1 cellular context compared by ENCODE assay signal in genomic region chr11:7057641-7058040, GRCh38.
A peak's percentile ranks its signal among the peaks of the same experiment; 100 is the strongest.
TF ChIP-seq lines count a peak whose summit lies in the region.

No MANE protein-coding gene starts in this region.

TF ChIP-seq in endothelial cell of umbilical vein, 7 proteins besides CTCF, POLR2A, EP300 and RAD21:
- TF ChIP-seq FOS (IDR thresholded peaks at IDR 0.05; ENCODE audit: borderline replicate concordance, insufficient read depth, low read length) (no peak), GATA2 (IDR thresholded peaks at IDR 0.05; ENCODE audit: insufficient read depth, insufficient read length, low read depth, low read length) (peak; percentile 29)
